ENCODE assay signal across 33 cellular contexts in genomic region chr19:44672226-44672625, GRCh38. TPM values are rescaled to one million over a fixed set of nuclear protein-coding genes. Genes with fewer than 3 reads are reported as not detected.
"Had no signal": no experiment of that assay in that cellular context is flagged by ENCODE, and none has a peak within 500 bp of the region (broad histone marks: within the 10 kb centered on the region; RNA-seq: fewer than 3 reads in every experiment).

No MANE protein-coding gene starts in this region.

- ATAC-seq: body of pancreas; effector memory CD8-positive, alpha-beta T cell; naive thymus-derived CD4-positive, alpha-beta T cell had no signal

- H3K4me3 Mint-ChIP-seq: activated naive CD4-positive, alpha-beta T cell treated with anti-CD3 and anti-CD28 coated beads for 36 hours; activated naive CD8-positive, alpha-beta T cell treated with anti-CD3 and anti-CD28 coated beads for 36 hours; effector memory CD8-positive, alpha-beta T cell; immature natural killer cell; naive thymus-derived CD4-positive, alpha-beta T cell had no signal

- H3K36me3 Mint-ChIP-seq: activated naive CD8-positive, alpha-beta T cell treated with anti-CD3 and anti-CD28 coated beads for 36 hours; naive thymus-derived CD4-positive, alpha-beta T cell had no signal

- H3K9me3 Mint-ChIP-seq: activated naive CD4-positive, alpha-beta T cell treated with anti-CD3 and anti-CD28 coated beads for 36 hours; activated naive CD8-positive, alpha-beta T cell treated with anti-CD3 and anti-CD28 coated beads for 36 hours; effector memory CD8-positive, alpha-beta T cell; immature natural killer cell had no signal

- H3K27ac Mint-ChIP-seq: activated naive CD4-positive, alpha-beta T cell treated with anti-CD3 and anti-CD28 coated beads for 36 hours; activated naive CD8-positive, alpha-beta T cell treated with anti-CD3 and anti-CD28 coated beads for 36 hours; effector memory CD8-positive, alpha-beta T cell; immature natural killer cell; naive thymus-derived CD4-positive, alpha-beta T cell had no signal

- H3K9ac ChIP-seq: parathyroid adenoma had no signal

- DNase-seq: activated CD4-positive, alpha-beta T cell treated with anti-CD3 and anti-CD28 coated beads for 4 hours; activated CD4-positive, alpha-beta T cell treated with anti-CD3 and anti-CD28 coated beads, Interleukin-2, amount 50 U/mL, for 4 hours; activated CD8-positive, alpha-beta memory T cell treated with anti-CD3 and anti-CD28 coated beads for 24 hours; activated effector memory CD4-positive, alpha-beta T cell treated with anti-CD3 and anti-CD28 coated beads, Interleukin-2, amount 50 U/mL, for 16 hours; activated naive CD4-positive, alpha-beta T cell treated with anti-CD3 and anti-CD28 coated beads for 36 hours; activated naive CD8-positive, alpha-beta T cell treated with anti-CD3 and anti-CD28 coated beads for 36 hours; adrenal gland; aorta; body of pancreas; cortex of kidney; effector memory CD8-positive, alpha-beta T cell; foreskin fibroblast; hypothalamus; immature natural killer cell; kidney; left colon; midbrain; naive thymus-derived CD4-positive, alpha-beta T cell; occipital lobe; psoas muscle; stimulated activated naive CD4-positive, alpha-beta T cell; T-helper 9 cell; tibial artery; upper lobe of right lung had no signal

- H3K9me3 ChIP-seq: adrenal gland, body of pancreas, heart left ventricle, psoas muscle, suprapubic skin, tibial artery, upper lobe of right lung had no signal

- H3K27me3 ChIP-seq: adrenal gland, body of pancreas, heart left ventricle, suprapubic skin, tibial artery, upper lobe of right lung had no signal

- H3K4me1 ChIP-seq: body of pancreas, parathyroid adenoma, psoas muscle, upper lobe of right lung had no signal

- H3K36me3 ChIP-seq: adrenal gland, suprapubic skin, upper lobe of right lung had no signal

- H3K27me3 Mint-ChIP-seq: activated naive CD8-positive, alpha-beta T cell treated with anti-CD3 and anti-CD28 coated beads for 36 hours; naive thymus-derived CD4-positive, alpha-beta T cell had no signal

- H3K27ac ChIP-seq: adrenal gland, body of pancreas, heart left ventricle, parathyroid adenoma, psoas muscle, tibial artery, upper lobe of right lung, VCaP had no signal

- H3K4me3 ChIP-seq: adrenal gland, body of pancreas, heart left ventricle, psoas muscle, suprapubic skin, tibial artery, upper lobe of right lung had no signal

- H2AFZ ChIP-seq: parathyroid adenoma had no signal

- FAIRE-seq: kidney, TTC549 had no signal

- H3K4me1 Mint-ChIP-seq: activated naive CD8-positive, alpha-beta T cell treated with anti-CD3 and anti-CD28 coated beads for 36 hours; immature natural killer cell had no signal

- H3K79me2 ChIP-seq: parathyroid adenoma had no signal

RNA-seq across cellular contexts. Expression of gene CEACAM19, which starts 0.9 kb away (rescaled TPM):
- polyA plus RNA-seq: naive thymus-derived CD4-positive, alpha-beta T cell had no signal

RNA-seq across cellular contexts. Expression of gene CEACAM16, which starts 26.7 kb away (rescaled TPM):
- total RNA-seq: activated naive CD4-positive, alpha-beta T cell treated with anti-CD3 and anti-CD28 coated beads for 36 hours; activated naive CD8-positive, alpha-beta T cell treated with anti-CD3 and anti-CD28 coated beads for 36 hours; chondrocyte; esophagus mucosa; heart left ventricle; kidney; lower leg skin; naive thymus-derived CD4-positive, alpha-beta T cell; occipital lobe; psoas muscle; suprapubic skin; upper lobe of right lung had no signal
- polyA plus RNA-seq: aorta; heart left ventricle; immature natural killer cell; naive thymus-derived CD4-positive, alpha-beta T cell; neural cell had no signal

RNA-seq across cellular contexts. Expression of gene IGSF23, which starts 58.9 kb away (rescaled TPM):
- total RNA-seq: activated naive CD4-positive, alpha-beta T cell treated with anti-CD3 and anti-CD28 coated beads for 36 hours; activated naive CD8-positive, alpha-beta T cell treated with anti-CD3 and anti-CD28 coated beads for 36 hours; adrenal gland; aorta; chondrocyte; esophagus mucosa; kidney; left colon; lower leg skin; naive thymus-derived CD4-positive, alpha-beta T cell; occipital lobe; suprapubic skin; upper lobe of right lung had no signal
- polyA plus RNA-seq: adrenal gland; immature natural killer cell; naive thymus-derived CD4-positive, alpha-beta T cell; neural cell had no signal
